10 cellular contexts compared by ENCODE assay signal in genomic region chr1:247211339-247211738, GRCh38. TPM values are rescaled to one million over a fixed set of nuclear protein-coding genes. Genes with fewer than 3 reads are reported as not detected.
DNase-seq lines count a peak whose midpoint lies in the region; ATAC-seq and TF ChIP-seq lines count a peak whose summit lies in the region.
"Had no signal": no experiment of that assay in that cellular context is flagged by ENCODE, and none has a peak within 500 bp of the region (broad histone marks: within the 10 kb centered on the region; RNA-seq: fewer than 3 reads in every experiment).

No MANE protein-coding gene starts in this region.

- intact Hi-C loops in IMR-90 (cut with micrococcal nuclease) = loop anchor here (5.0 kb wide), 2 partner anchors 106 to 121 kb away; partner anchors contain the start of gene ZNF496

- no peak for TF ChIP-seq POLR2A in IMR-90 (IDR thresholded peaks at IDR 0.05; ENCODE audit: low read depth, low read length)

- H4K20me1 ChIP-seq in BLaER1 treated with 17β-estradiol and CSF1 and Interleukin-3, amounts not matched to agents 10 nM and 100 nM = peaks cover 11 to 42% (median 30%) of the 10 kb centered on the region in 11 experiments; a peak in 18 of 22 replicates
- 0 out of 2 replicates have a peak, but pooled peaks cover 7% of the 10 kb centered on the region for H4K20me1 ChIP-seq in IMR-90 (ENCODE audit: insufficient read depth, low read length)

- peaks cover 27 to 32% (median 30%) of the 10 kb centered on the region in 11 experiments for H3K36me3 ChIP-seq in BLaER1 treated with 17β-estradiol and CSF1 and Interleukin-3, amounts not matched to agents 10 nM and 100 nM
- H3K36me3 ChIP-seq in IMR-90 (ENCODE audit: control insufficient read depth, insufficient read depth, low read length) = 0 out of 2 replicates have a peak, but pooled peaks cover 2% of the 10 kb centered on the region

- DNase-seq in IMR-90 = no peak
- DNase-seq in activated naive CD8-positive, alpha-beta T cell treated with anti-CD3 and anti-CD28 coated beads for 36 hours = no peak
- DNase-seq in neural crest cell (ENCODE audit: low read depth, low spot score) = no peak

- no peak overlapping the region for H2BK120ac ChIP-seq in IMR-90 (ENCODE audit: low read depth, low read length)

- BruUV-seq in IMR-90 (replicated peaks; lab: Mats Ljungman, UMichigan) = no TSS peak

- peak overlapping the region; percentile 78 for H2AFZ ChIP-seq in IMR-90 (replicated peaks; ENCODE audit: low read length, poor library complexity)

- CTCF ChIA-PET in IMR-90 (lab: Yijun Ruan, JAX) = no interaction called here

- H3K79me1 ChIP-seq in IMR-90 (ENCODE audit: low read depth in 1 of 2, low read length in 2 of 2) = peaks cover 11 to 22% of the 10 kb centered on the region in 2 experiments

- H3K4ac ChIP-seq in IMR-90 (ENCODE audit: low read depth, low read length) = no peak overlapping the region

- no peak overlapping the region for H3K18ac ChIP-seq in IMR-90 (ENCODE audit: low read depth, low read length)

- H3K27me3 Mint-ChIP-seq in activated naive CD8-positive, alpha-beta T cell treated with anti-CD3 and anti-CD28 coated beads for 36 hours = no peaks in the 10 kb centered on the region
- H3K27me3 Mint-ChIP-seq in neural crest cell (ENCODE audit: low read depth) = peaks cover 15% of the 10 kb centered on the region
- H3K27me3 Mint-ChIP-seq: activated naive CD8-positive, alpha-beta T cell treated with anti-CD3 and anti-CD28 coated beads, Interleukin-2, amount 10 ng/mL, durations not matched to agents 7 days and 5 days had no signal

- H4K5ac ChIP-seq in IMR-90 (ENCODE audit: low read depth, low read length) = no peak overlapping the region

- peaks cover 6% of the 10 kb centered on the region for H3K9me1 ChIP-seq in IMR-90 (ENCODE audit: insufficient read depth, low read length)

- no peak overlapping the region; a peak in 2 of 22 replicates for H3K27ac ChIP-seq in BLaER1 treated with 17β-estradiol and CSF1 and Interleukin-3, amounts not matched to agents 10 nM and 100 nM
- no peak overlapping the region for H3K27ac ChIP-seq in IMR-90 (ENCODE audit: insufficient read depth, low read length)

- in situ Hi-C loops in IMR-90 (cut with MboI; ENCODE audit: low sequenced_read_pairs) = no loop called here

- no CpG with 5 or more reads among the region's 7 CpGs for WGBS in IMR-90 (ENCODE audit: extremely low coverage in 2 of 2, insufficient read length in 1 of 2), 2 experiments

- H3K4me2 ChIP-seq in BLaER1 treated with 17β-estradiol and CSF1 and Interleukin-3, amounts not matched to agents 10 nM and 100 nM = peak overlapping the region in 10 of 11 experiments; percentile 38 to 95 (median 91); a peak in 12 of 22 replicates
- no peak overlapping the region for H3K4me2 ChIP-seq in IMR-90 (ENCODE audit: low read depth, low read length)

- peaks cover 10% of the 10 kb centered on the region for H3K9me3 Mint-ChIP-seq in activated naive CD8-positive, alpha-beta T cell treated with anti-CD3 and anti-CD28 coated beads for 36 hours
- no peaks in the 10 kb centered on the region for H3K9me3 Mint-ChIP-seq in neural crest cell
- H3K9me3 Mint-ChIP-seq: endodermal cell had no signal

- H3K14ac ChIP-seq in IMR-90 (replicated peaks; ENCODE audit: low read depth, low read length) = no peak overlapping the region

- no peak overlapping the region for H3K4me3 ChIP-seq in BLaER1 treated with 17β-estradiol and CSF1 and Interleukin-3, amounts not matched to agents 10 nM and 100 nM
- no peak overlapping the region for H3K4me3 ChIP-seq in IMR-90 (ENCODE audit: insufficient read depth, low read depth, low read length)

- peaks cover 17 to 41% (median 24%) of the 10 kb centered on the region in 10 experiments for H3K4me1 ChIP-seq in BLaER1 treated with 17β-estradiol and CSF1 and Interleukin-3, amounts not matched to agents 10 nM and 100 nM
- peaks cover 3% of the 10 kb centered on the region for H3K4me1 ChIP-seq in IMR-90 (ENCODE audit: control insufficient read depth, insufficient read depth, low read length)

- H2BK5ac ChIP-seq in IMR-90 (ENCODE audit: low read depth, low read length, poor library complexity, severe bottlenecking) = no peak overlapping the region

- H2AK9ac ChIP-seq in IMR-90 (replicated peaks; ENCODE audit: low read depth, low read length, poor library complexity) = peak overlapping the region; percentile 5

- H2BK15ac ChIP-seq in IMR-90 (ENCODE audit: low read depth, low read length) = no peak overlapping the region

- H3K4me3 Mint-ChIP-seq in activated naive CD8-positive, alpha-beta T cell treated with anti-CD3 and anti-CD28 coated beads for 36 hours = peak overlapping the region; percentile 40
- peak overlapping the region; percentile 41 for H3K4me3 Mint-ChIP-seq in neural crest cell

- dilution Hi-C loops in IMR-90 (cut with HindIII; ENCODE audit: low sequenced_read_pairs, unreplicated experiment) = no loop called here

- POLR2A ChIA-PET in IMR-90 (lab: Charles Lee; ENCODE audit: unreplicated experiment) = no interaction called here

- no peak overlapping the region for H3K23ac ChIP-seq in IMR-90 (ENCODE audit: low read depth, low read length)

- no peak overlapping the region for H2BK20ac ChIP-seq in IMR-90 (ENCODE audit: low read depth, low read length)

- H3K36me3 Mint-ChIP-seq in activated naive CD8-positive, alpha-beta T cell treated with anti-CD3 and anti-CD28 coated beads for 36 hours = peaks cover 35% of the 10 kb centered on the region
- peaks cover 4% of the 10 kb centered on the region for H3K36me3 Mint-ChIP-seq in neural crest cell (ENCODE audit: low read depth)

- H2AK5ac ChIP-seq in IMR-90 (ENCODE audit: low read depth, low read length) = no peak overlapping the region

- H4K91ac ChIP-seq in IMR-90 (ENCODE audit: insufficient read depth, low read depth, low read length) = no peak overlapping the region

- H3K9ac ChIP-seq in BLaER1 treated with 17β-estradiol and CSF1 and Interleukin-3, amounts not matched to agents 10 nM and 100 nM = peak overlapping the region in 1 of 11 experiments; percentile 93; a peak in 1 of 22 replicates
- H3K9ac ChIP-seq in IMR-90 (ENCODE audit: low read depth, low read length) = no peak overlapping the region

- 0 out of 4 replicates have a peak overlapping the region, but pooled peaks have one; percentile 2 to 36 for H4K8ac ChIP-seq in IMR-90 (ENCODE audit: low read depth in 2 of 2, low read length in 2 of 2)

- no peak overlapping the region for H3K56ac ChIP-seq in IMR-90 (ENCODE audit: extremely low read depth, insufficient read depth, low read length)

- no peaks in the 10 kb centered on the region for H3K27me3 ChIP-seq in BLaER1 treated with 17β-estradiol and CSF1 and Interleukin-3, amounts not matched to agents 10 nM and 100 nM
- no peaks in the 10 kb centered on the region for H3K27me3 ChIP-seq in IMR-90 (ENCODE audit: control insufficient read depth, insufficient read depth, low read length)

- no peak for TF ChIP-seq RAD21 in IMR-90 (IDR thresholded peaks at IDR 0.05; ENCODE audit: low read length)

- peaks cover 22 to 31% (median 28%) of the 10 kb centered on the region in 11 experiments for H3K9me3 ChIP-seq in BLaER1 treated with 17β-estradiol and CSF1 and Interleukin-3, amounts not matched to agents 10 nM and 100 nM (replicated peaks in 1 of 11)
- H3K9me3 ChIP-seq in IMR-90 (ENCODE audit: control insufficient read depth, insufficient read depth, low read length) = no peaks in the 10 kb centered on the region

- H3K4me1 Mint-ChIP-seq in activated naive CD8-positive, alpha-beta T cell treated with anti-CD3 and anti-CD28 coated beads for 36 hours = peaks cover 42% of the 10 kb centered on the region
- peaks cover 22% of the 10 kb centered on the region for H3K4me1 Mint-ChIP-seq in neural crest cell

- ATAC-seq in IMR-90 (ENCODE audit: low read depth) = no peak
- no peak for ATAC-seq in GM18520 (IDR thresholded peaks at IDR 0.05; ENCODE audit: unreplicated experiment)
- ATAC-seq in GM21576 (IDR thresholded peaks at IDR 0.05; ENCODE audit: unreplicated experiment) = no peak
- no peak for ATAC-seq in GM18858 (IDR thresholded peaks at IDR 0.05; ENCODE audit: unreplicated experiment)
- no peak for ATAC-seq in GM19035 (IDR thresholded peaks at IDR 0.05; ENCODE audit: unreplicated experiment)

- no peak for TF ChIP-seq CTCF in IMR-90 (conservative IDR thresholded peaks at IDR 0.05; ENCODE audit: low read depth, low read length)
- no peak for TF ChIP-seq CTCF in neural crest cell (conservative IDR thresholded peaks at IDR 0.05)

- H3K27ac Mint-ChIP-seq in activated naive CD8-positive, alpha-beta T cell treated with anti-CD3 and anti-CD28 coated beads for 36 hours = no peak overlapping the region
- H3K27ac Mint-ChIP-seq in neural crest cell (ENCODE audit: unreplicated experiment) = no peak overlapping the region

TF ChIP-seq in IMR-90, 13 proteins besides CTCF, POLR2A, EP300 and RAD21 (continues in another document):
- no peak for TF ChIP-seq RCOR1 (IDR thresholded peaks at IDR 0.05; ENCODE audit: insufficient replicate concordance, low read length)
- TF ChIP-seq, protein P1, sequence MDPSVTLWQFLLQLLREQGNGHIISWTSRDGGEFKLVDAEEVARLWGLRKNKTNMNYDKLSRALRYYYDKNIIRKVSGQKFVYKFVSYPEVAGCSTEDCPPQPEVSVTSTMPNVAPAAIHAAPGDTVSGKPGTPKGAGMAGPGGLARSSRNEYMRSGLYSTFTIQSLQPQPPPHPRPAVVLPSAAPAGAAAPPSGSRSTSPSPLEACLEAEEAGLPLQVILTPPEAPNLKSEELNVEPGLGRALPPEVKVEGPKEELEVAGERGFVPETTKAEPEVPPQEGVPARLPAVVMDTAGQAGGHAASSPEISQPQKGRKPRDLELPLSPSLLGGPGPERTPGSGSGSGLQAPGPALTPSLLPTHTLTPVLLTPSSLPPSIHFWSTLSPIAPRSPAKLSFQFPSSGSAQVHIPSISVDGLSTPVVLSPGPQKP (IDR thresholded peaks at IDR 0.05; ENCODE audit: borderline replicate concordance, low read depth, low read length) = no peak
- TF ChIP-seq MAZ (IDR thresholded peaks at IDR 0.05; ENCODE audit: borderline replicate concordance, low read depth, low read length) = no peak
- no peak for TF ChIP-seq RFX5 (IDR thresholded peaks at IDR 0.05; ENCODE audit: low read depth, low read length)

RNA-seq across cellular contexts. Expression of gene ZNF124, which starts 39.5 kb away (rescaled TPM):
- total RNA-seq in IMR-90 (2012; rRNA removed) (77.8 and 89.3 TPM in 2 replicates), neural crest cell (87.0 and 90.2 TPM in 2 replicates)
- polyA plus RNA-seq in IMR-90 (2012; rRNA removed) = 3.0 and 3.2 TPM in 2 replicates
- 0.91 and 1.6 TPM in 2 replicates for polyA plus RNA-seq in IMR-90 (2012; cell fraction: cytosol; rRNA removed)
- 2.0 and 10.6 TPM in 2 replicates for polyA plus RNA-seq in IMR-90 (2012; cell fraction: nucleus; rRNA removed; ENCODE audit: low replicate concordance)
- total RNA-seq in activated naive CD8-positive, alpha-beta T cell treated with anti-CD3 and anti-CD28 coated beads for 36 hours = 10 to 100 TPM; 20.7 to 21.5 TPM

RNA-seq across cellular contexts. Expression of gene VN1R5, which starts 44.5 kb away (rescaled TPM):
- total RNA-seq in IMR-90 (2012; rRNA removed) (not detected in 2 replicates), neural crest cell (not detected in 2 replicates)
- not detected in 2 replicates for polyA plus RNA-seq in IMR-90 (2012; rRNA removed)
- not detected in 2 replicates for polyA plus RNA-seq in IMR-90 (2012; cell fraction: cytosol; rRNA removed)
- not detected in 2 replicates for polyA plus RNA-seq in IMR-90 (2012; cell fraction: nucleus; rRNA removed; ENCODE audit: low replicate concordance)
- not detected for total RNA-seq in activated naive CD8-positive, alpha-beta T cell treated with anti-CD3 and anti-CD28 coated beads for 36 hours
- total RNA-seq: activated naive CD8-positive, alpha-beta T cell treated with anti-CD3 and anti-CD28 coated beads, Interleukin-2, amount 10 ng/mL, durations not matched to agents 7 days and 5 days; endodermal cell had no signal
